In the genomic region with DNA sequence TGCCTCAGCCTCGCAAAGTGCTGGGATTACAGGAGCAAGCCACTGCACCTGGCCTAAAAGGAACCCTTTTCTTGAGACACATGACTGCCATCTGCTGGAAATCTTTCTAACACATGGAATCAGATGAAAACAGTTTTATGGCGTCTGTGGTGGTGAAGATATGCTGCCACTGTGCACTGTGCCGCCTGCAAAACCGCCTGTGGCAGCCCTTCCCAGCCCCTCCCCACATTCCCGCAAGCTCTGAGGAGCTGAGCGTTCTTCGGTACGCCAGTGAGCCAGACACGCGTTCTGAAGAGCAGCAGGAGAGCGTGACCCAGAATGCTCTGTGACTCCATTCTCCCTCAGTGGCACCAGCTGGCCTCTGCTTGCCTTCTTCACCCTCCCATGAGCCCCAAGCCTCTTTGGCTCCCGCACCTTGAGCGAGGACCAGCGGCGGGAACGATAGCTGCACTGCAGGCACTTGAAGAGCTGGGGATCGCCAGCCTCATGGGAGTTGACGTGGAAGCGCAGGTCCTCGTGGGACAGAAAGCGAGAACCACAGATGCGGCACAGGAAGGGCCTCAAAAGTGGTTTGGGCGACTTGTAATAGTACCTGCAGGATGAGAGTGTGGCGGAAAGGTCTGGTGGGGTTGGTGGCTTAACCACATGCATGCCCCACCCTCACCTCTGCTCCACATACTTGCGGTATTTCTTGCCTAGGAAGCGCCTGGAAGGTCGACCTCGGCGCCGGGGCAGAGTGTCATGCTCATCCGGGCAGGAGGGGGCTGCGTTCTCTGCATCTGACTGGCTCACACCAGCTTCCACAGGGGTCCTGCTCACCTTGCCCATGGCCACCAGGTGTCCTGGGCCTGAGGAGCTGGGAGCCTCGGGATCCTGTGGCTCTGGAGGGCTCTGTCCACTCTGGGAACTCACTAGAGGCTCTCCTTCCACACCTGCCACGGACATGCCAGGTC, we compare ENCODE assay signal across 8 cellular contexts. TPM values are rescaled to one million over a fixed set of nuclear protein-coding genes. Genes with fewer than 3 reads are reported as not detected.
DNase-seq lines count a peak whose midpoint lies in the region; ATAC-seq and TF ChIP-seq lines count a peak whose summit lies in the region.

No MANE protein-coding gene starts in this region.

- no peaks in the 10 kb centered on the region for H3K79me2 ChIP-seq in OCI-LY3 (ENCODE audit: low read length)

- peak overlapping the region; percentile 85 for H3K4me2 ChIP-seq in BLaER1
- H3K4me2 ChIP-seq in OCI-LY3 (ENCODE audit: low read length), result peak overlapping the region; percentile 16

- H3K4me1 ChIP-seq in BLaER1 (peaks cover 26% of the 10 kb centered on the region), OCI-LY3 (ENCODE audit: low read length) (peaks cover 63% of the 10 kb centered on the region)

- peak overlapping the region; percentile 50 for H3K27ac ChIP-seq in BLaER1
- H3K27ac ChIP-seq in OCI-LY3 (ENCODE audit: low read length), result no peak overlapping the region

- peaks cover 25% of the 10 kb centered on the region for H4K20me1 ChIP-seq in BLaER1
- peaks cover 28% of the 10 kb centered on the region; the same call in 1 of the 2 replicates for H4K20me1 ChIP-seq in OCI-LY3 (ENCODE audit: insufficient read depth, low read length)

- no peak for TF ChIP-seq POLR2A in erythroblast (IDR thresholded peaks at IDR 0.05; ENCODE audit: low read length)

- TF ChIP-seq CTCF in OCI-LY3 (IDR thresholded peaks at IDR 0.05; ENCODE audit: low read depth, low read length), result peak; percentile 62
- TF ChIP-seq CTCF in retinal pigment epithelial cell (conservative IDR thresholded peaks at IDR 0.05; ENCODE audit: low read depth, low read length), result peak; percentile 37

- H3K9me3 ChIP-seq in BLaER1 (no peaks in the 10 kb centered on the region; the same call in 1 of the 2 replicates), OCI-LY3 (ENCODE audit: insufficient read depth, low read length) (no peaks in the 10 kb centered on the region)

- ATAC-seq in GM18909 (IDR thresholded peaks at IDR 0.05; ENCODE audit: poor library complexity, unreplicated experiment) (no peak), GM18870 (IDR thresholded peaks at IDR 0.05; ENCODE audit: unreplicated experiment) (no peak)

- no peaks in the 10 kb centered on the region for H3K27me3 ChIP-seq in BLaER1
- H3K27me3 ChIP-seq in H7 (ENCODE audit: control insufficient read depth, insufficient read depth, low read length), result no peaks in the 10 kb centered on the region
- no peaks in the 10 kb centered on the region for H3K27me3 ChIP-seq in OCI-LY3 (ENCODE audit: low read depth, low read length)

- H3K4me3 ChIP-seq in BLaER1 (peak overlapping the region; percentile 29; the same call in 1 of the 2 replicates), H7 (ENCODE audit: insufficient read depth, low read depth, low read length) (no peak overlapping the region), OCI-LY3 (ENCODE audit: low read length) (no peak overlapping the region), retinal pigment epithelial cell (ENCODE audit: low read length) (no peak overlapping the region)

- H3K9ac ChIP-seq in BLaER1, result peak overlapping the region; percentile 56
- no peak overlapping the region for H3K9ac ChIP-seq in OCI-LY3 (ENCODE audit: low read length)

- H3K36me3 ChIP-seq in BLaER1, result peaks cover 89% of the 10 kb centered on the region
- peaks cover 38% of the 10 kb centered on the region for H3K36me3 ChIP-seq in H7 (replicated peaks; ENCODE audit: control insufficient read depth, insufficient read depth, low read length)
- H3K36me3 ChIP-seq in OCI-LY3 (replicated peaks; ENCODE audit: low read depth, low read length), result peaks cover 77% of the 10 kb centered on the region

- no peak overlapping the region for H2AFZ ChIP-seq in OCI-LY3 (ENCODE audit: low read depth, low read length)

- DNase-seq in H7 (peak; percentile 77), erythroblast (lab: John Stamatoyannopoulos, UW) (peak; percentile 63 to 79), retinal pigment epithelial cell (ENCODE audit: low read depth) (no peak)
- no peak for DNase-seq in activated CD8-positive, alpha-beta memory T cell treated with anti-CD3 and anti-CD28 coated beads, Interleukin-2, amount 50 U/mL, for 48 hours

RNA-seq across cellular contexts. Expression of a gene that starts 8.7 kb away (rescaled TPM):
- total RNA-seq in H7 (2014; rRNA removed; shearing (Covaris generic)), result 15.0 and 18.1 TPM in 2 replicates

RNA-seq across cellular contexts. Expression of a gene that starts 28.9 kb away (rescaled TPM):
- 22.8 and 28.4 TPM in 2 replicates for total RNA-seq in H7 (2014; rRNA removed; shearing (Covaris generic))

RNA-seq across cellular contexts. Expression of a gene that starts 45.4 kb away (rescaled TPM):
- 9.8 and 11.6 TPM in 2 replicates for total RNA-seq in H7 (2014; rRNA removed; shearing (Covaris generic))

RNA-seq across cellular contexts. Expression of a gene that starts 51.4 kb away (rescaled TPM):
- total RNA-seq in H7 (2014; rRNA removed; shearing (Covaris generic)), result 87.3 and 104 TPM in 2 replicates

Comparison
In these comparisons a context has a peak if more than half of its experiments do, and no peak if none do; other contexts are left out.
1. DNase-seq: peak in H7 (single experiment) and erythroblast (2 of 2); none in retinal pigment epithelial cell (single experiment) and activated CD8-positive, alpha-beta memory T cell treated with anti-CD3 and anti-CD28 coated beads, Interleukin-2, amount 50 U/mL, for 48 hours (single experiment).